1 cellular context compared by ENCODE assay signal in genomic region chr3:158773166-158773565, GRCh38.
TF ChIP-seq lines count a peak whose summit lies in the region.

No MANE protein-coding gene starts in this region.

TF ChIP-seq in K562, 482 proteins besides CTCF, POLR2A, EP300 and RAD21 (continued from another document):
- TF ChIP-seq, protein P1, sequence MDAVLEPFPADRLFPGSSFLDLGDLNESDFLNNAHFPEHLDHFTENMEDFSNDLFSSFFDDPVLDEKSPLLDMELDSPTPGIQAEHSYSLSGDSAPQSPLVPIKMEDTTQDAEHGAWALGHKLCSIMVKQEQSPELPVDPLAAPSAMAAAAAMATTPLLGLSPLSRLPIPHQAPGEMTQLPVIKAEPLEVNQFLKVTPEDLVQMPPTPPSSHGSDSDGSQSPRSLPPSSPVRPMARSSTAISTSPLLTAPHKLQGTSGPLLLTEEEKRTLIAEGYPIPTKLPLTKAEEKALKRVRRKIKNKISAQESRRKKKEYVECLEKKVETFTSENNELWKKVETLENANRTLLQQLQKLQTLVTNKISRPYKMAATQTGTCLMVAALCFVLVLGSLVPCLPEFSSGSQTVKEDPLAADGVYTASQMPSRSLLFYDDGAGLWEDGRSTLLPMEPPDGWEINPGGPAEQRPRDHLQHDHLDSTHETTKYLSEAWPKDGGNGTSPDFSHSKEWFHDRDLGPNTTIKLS (IDR thresholded peaks at IDR 0.05; ENCODE audit: borderline replicate concordance, low read depth), result no peak
- TF ChIP-seq ZNF12 (CRISPR knock-in tag; IDR thresholded peaks at IDR 0.05) (no peak), MXI1 (IDR thresholded peaks at IDR 0.05; ENCODE audit: low read depth, low read length) (no peak), NCOR1 (IDR thresholded peaks at IDR 0.05) (peak; percentile 69), POLR2B (IDR thresholded peaks at IDR 0.05; ENCODE audit: low read depth, partially characterized antibody) (no peak), RFX5 (IDR thresholded peaks at IDR 0.05; ENCODE audit: low read depth, low read length) (no peak), ATF2 (CRISPR knock-in tag; IDR thresholded peaks at IDR 0.05) (no peak), ZNF384 (IDR thresholded peaks at IDR 0.05; ENCODE audit: low read depth, low read length) (no peak), TCFL5 (CRISPR knock-in tag; conservative IDR thresholded peaks at IDR 0.05) (no peak), CHD2 (IDR thresholded peaks at IDR 0.05; ENCODE audit: low read depth, low read length) (no peak), KLF6 (CRISPR knock-in tag; IDR thresholded peaks at IDR 0.05; ENCODE audit: borderline replicate concordance) (no peak), ZNF707 (CRISPR knock-in tag; conservative IDR thresholded peaks at IDR 0.05) (no peak), KDM2B (CRISPR knock-in tag; IDR thresholded peaks at IDR 0.05) (no peak), SREBF1 (IDR thresholded peaks at IDR 0.05; ENCODE audit: borderline replicate concordance, low read depth, low read length) (no peak), BCOR (IDR thresholded peaks at IDR 0.05) (no peak), E2F4 (CRISPR knock-in tag; IDR thresholded peaks at IDR 0.05; ENCODE audit: low read depth) (no peak), RBM22 (IDR thresholded peaks at IDR 0.05; ENCODE audit: low read depth, low read length, poor library complexity, severe bottlenecking) (no peak), E4F1 (CRISPR knock-in tag; IDR thresholded peaks at IDR 0.05; ENCODE audit: borderline replicate concordance) (no peak), CBFA2T3 (IDR thresholded peaks at IDR 0.05) (peak; percentile 89), MCM7 (IDR thresholded peaks at IDR 0.05) (no peak), ZSCAN32 (CRISPR knock-in tag; IDR thresholded peaks at IDR 0.05) (no peak), ZNF282 (CRISPR knock-in tag; IDR thresholded peaks at IDR 0.05) (no peak), POLR2AphosphoS2 (IDR thresholded peaks at IDR 0.05; ENCODE audit: low read length) (no peak), TAF1 (IDR thresholded peaks at IDR 0.05; ENCODE audit: control insufficient read depth, extremely low read depth, insufficient read depth, low read length, severe bottlenecking) (no peak), DEAF1 (CRISPR knock-in tag; IDR thresholded peaks at IDR 0.05) (no peak), CTCFL (IDR thresholded peaks at IDR 0.05; ENCODE audit: borderline replicate concordance, insufficient read depth, low read depth, low read length, poor library complexity, severe bottlenecking) (no peak), ZNF134 (CRISPR knock-in tag; conservative IDR thresholded peaks at IDR 0.05) (no peak), GABPB1 (CRISPR knock-in tag; IDR thresholded peaks at IDR 0.05) (no peak), ARID1B (IDR thresholded peaks at IDR 0.05) (peak; percentile 84), MYNN (IDR thresholded peaks at IDR 0.05) (no peak), MYNN (CRISPR knock-in tag; IDR thresholded peaks at IDR 0.05) (no peak), BHLHE40 (IDR thresholded peaks at IDR 0.05; ENCODE audit: low read length) (no peak)
- TF ChIP-seq, protein P2, sequence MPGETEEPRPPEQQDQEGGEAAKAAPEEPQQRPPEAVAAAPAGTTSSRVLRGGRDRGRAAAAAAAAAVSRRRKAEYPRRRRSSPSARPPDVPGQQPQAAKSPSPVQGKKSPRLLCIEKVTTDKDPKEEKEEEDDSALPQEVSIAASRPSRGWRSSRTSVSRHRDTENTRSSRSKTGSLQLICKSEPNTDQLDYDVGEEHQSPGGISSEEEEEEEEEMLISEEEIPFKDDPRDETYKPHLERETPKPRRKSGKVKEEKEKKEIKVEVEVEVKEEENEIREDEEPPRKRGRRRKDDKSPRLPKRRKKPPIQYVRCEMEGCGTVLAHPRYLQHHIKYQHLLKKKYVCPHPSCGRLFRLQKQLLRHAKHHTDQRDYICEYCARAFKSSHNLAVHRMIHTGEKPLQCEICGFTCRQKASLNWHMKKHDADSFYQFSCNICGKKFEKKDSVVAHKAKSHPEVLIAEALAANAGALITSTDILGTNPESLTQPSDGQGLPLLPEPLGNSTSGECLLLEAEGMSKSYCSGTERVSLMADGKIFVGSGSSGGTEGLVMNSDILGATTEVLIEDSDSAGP (CRISPR knock-in tag; IDR thresholded peaks at IDR 0.05), result no peak
- TF ChIP-seq, protein P3, sequence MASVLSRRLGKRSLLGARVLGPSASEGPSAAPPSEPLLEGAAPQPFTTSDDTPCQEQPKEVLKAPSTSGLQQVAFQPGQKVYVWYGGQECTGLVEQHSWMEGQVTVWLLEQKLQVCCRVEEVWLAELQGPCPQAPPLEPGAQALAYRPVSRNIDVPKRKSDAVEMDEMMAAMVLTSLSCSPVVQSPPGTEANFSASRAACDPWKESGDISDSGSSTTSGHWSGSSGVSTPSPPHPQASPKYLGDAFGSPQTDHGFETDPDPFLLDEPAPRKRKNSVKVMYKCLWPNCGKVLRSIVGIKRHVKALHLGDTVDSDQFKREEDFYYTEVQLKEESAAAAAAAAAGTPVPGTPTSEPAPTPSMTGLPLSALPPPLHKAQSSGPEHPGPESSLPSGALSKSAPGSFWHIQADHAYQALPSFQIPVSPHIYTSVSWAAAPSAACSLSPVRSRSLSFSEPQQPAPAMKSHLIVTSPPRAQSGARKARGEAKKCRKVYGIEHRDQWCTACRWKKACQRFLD (CRISPR knock-in tag; IDR thresholded peaks at IDR 0.05), result 0 out of 2 replicates have a peak, but pooled peaks have one; percentile 27
- TF ChIP-seq, protein P4, sequence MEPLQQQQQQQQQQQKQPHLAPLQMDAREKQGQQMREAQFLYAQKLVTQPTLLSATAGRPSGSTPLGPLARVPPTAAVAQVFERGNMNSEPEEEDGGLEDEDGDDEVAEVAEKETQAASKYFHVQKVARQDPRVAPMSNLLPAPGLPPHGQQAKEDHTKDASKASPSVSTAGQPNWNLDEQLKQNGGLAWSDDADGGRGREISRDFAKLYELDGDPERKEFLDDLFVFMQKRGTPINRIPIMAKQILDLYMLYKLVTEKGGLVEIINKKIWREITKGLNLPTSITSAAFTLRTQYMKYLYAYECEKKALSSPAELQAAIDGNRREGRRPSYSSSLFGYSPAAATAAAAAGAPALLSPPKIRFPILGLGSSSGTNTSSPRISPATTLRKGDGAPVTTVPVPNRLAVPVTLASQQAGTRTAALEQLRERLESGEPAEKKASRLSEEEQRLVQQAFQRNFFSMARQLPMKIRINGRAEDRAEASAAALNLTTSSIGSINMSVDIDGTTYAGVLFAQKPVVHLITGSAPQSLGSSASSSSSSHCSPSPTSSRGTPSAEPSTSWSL (CRISPR knock-in tag; IDR thresholded peaks at IDR 0.05; ENCODE audit: borderline replicate concordance), result no peak
- TF ChIP-seq, protein P5, sequence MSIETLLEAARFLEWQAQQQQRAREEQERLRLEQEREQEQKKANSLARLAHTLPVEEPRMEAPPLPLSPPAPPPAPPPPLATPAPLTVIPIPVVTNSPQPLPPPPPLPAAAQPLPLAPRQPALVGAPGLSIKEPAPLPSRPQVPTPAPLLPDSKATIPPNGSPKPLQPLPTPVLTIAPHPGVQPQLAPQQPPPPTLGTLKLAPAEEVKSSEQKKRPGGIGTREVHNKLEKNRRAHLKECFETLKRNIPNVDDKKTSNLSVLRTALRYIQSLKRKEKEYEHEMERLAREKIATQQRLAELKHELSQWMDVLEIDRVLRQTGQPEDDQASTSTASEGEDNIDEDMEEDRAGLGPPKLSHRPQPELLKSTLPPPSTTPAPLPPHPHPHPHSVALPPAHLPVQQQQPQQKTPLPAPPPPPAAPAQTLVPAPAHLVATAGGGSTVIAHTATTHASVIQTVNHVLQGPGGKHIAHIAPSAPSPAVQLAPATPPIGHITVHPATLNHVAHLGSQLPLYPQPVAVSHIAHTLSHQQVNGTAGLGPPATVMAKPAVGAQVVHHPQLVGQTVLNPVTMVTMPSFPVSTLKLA (conservative IDR thresholded peaks at IDR 0.05), result no peak
- TF ChIP-seq, protein P6, sequence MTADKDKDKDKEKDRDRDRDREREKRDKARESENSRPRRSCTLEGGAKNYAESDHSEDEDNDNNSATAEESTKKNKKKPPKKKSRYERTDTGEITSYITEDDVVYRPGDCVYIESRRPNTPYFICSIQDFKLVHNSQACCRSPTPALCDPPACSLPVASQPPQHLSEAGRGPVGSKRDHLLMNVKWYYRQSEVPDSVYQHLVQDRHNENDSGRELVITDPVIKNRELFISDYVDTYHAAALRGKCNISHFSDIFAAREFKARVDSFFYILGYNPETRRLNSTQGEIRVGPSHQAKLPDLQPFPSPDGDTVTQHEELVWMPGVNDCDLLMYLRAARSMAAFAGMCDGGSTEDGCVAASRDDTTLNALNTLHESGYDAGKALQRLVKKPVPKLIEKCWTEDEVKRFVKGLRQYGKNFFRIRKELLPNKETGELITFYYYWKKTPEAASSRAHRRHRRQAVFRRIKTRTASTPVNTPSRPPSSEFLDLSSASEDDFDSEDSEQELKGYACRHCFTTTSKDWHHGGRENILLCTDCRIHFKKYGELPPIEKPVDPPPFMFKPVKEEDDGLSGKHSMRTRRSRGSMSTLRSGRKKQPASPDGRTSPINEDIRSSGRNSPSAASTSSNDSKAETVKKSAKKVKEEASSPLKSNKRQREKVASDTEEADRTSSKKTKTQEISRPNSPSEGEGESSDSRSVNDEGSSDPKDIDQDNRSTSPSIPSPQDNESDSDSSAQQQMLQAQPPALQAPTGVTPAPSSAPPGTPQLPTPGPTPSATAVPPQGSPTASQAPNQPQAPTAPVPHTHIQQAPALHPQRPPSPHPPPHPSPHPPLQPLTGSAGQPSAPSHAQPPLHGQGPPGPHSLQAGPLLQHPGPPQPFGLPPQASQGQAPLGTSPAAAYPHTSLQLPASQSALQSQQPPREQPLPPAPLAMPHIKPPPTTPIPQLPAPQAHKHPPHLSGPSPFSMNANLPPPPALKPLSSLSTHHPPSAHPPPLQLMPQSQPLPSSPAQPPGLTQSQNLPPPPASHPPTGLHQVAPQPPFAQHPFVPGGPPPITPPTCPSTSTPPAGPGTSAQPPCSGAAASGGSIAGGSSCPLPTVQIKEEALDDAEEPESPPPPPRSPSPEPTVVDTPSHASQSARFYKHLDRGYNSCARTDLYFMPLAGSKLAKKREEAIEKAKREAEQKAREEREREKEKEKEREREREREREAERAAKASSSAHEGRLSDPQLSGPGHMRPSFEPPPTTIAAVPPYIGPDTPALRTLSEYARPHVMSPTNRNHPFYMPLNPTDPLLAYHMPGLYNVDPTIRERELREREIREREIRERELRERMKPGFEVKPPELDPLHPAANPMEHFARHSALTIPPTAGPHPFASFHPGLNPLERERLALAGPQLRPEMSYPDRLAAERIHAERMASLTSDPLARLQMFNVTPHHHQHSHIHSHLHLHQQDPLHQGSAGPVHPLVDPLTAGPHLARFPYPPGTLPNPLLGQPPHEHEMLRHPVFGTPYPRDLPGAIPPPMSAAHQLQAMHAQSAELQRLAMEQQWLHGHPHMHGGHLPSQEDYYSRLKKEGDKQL (CRISPR knock-in tag; IDR thresholded peaks at IDR 0.05; ENCODE audit: borderline replicate concordance), result no peak
